1 cellular context compared by ENCODE assay signal in the genomic region with DNA sequence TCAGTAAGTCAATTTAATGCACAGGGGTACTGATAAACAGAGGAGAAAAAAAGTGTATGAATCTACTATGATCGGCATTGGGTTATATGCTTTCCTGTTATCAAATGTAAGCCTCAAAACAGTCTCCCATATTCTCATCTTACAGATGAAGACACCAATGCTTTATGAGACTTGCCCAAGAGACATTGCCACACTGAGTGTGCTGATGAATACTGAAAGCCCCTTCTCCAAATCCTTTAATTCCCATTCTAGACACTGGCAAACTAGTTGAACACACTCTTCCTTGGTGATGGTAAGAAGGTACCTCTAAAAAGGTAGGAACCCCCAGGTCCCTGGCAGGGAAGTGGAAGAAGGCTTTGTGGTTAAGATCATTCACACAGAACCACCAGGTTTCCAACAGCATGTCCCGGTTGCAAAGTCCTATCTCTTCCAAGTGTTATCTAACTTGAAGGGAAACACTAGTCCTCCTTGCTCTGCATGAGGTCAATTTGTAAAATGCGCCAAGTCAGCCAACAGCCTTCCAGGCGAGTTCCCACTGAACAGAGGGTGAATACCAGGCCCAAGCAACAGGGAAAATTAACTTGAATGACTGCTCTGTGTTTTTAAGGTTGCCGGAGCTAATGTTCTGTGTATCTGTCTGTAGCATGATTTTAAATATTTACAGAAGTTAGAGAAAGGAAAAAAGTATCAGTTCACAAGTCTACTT.
TF ChIP-seq lines count a peak whose summit lies in the region.

No MANE protein-coding gene starts in this region.

TF ChIP-seq in WTC11, 78 proteins besides CTCF, POLR2A, EP300 and RAD21 (continued from another document):
- no peak for TF ChIP-seq ZNF219 (CRISPR knock-in tag; IDR thresholded peaks at IDR 0.05; ENCODE audit: borderline replicate concordance)
- TF ChIP-seq IRF2 (CRISPR knock-in tag; IDR thresholded peaks at IDR 0.05; ENCODE audit: borderline replicate concordance, low read depth) = no peak
- TF ChIP-seq, protein P1, sequence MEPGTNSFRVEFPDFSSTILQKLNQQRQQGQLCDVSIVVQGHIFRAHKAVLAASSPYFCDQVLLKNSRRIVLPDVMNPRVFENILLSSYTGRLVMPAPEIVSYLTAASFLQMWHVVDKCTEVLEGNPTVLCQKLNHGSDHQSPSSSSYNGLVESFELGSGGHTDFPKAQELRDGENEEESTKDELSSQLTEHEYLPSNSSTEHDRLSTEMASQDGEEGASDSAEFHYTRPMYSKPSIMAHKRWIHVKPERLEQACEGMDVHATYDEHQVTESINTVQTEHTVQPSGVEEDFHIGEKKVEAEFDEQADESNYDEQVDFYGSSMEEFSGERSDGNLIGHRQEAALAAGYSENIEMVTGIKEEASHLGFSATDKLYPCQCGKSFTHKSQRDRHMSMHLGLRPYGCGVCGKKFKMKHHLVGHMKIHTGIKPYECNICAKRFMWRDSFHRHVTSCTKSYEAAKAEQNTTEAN (CRISPR knock-in tag; IDR thresholded peaks at IDR 0.05) = no peak
- no peak for TF ChIP-seq TEAD4 (CRISPR knock-in tag; IDR thresholded peaks at IDR 0.05)
- TF ChIP-seq SMAD4 (CRISPR knock-in tag; IDR thresholded peaks at IDR 0.05) = no peak
- no peak for TF ChIP-seq FOXJ3 (CRISPR knock-in tag; IDR thresholded peaks at IDR 0.05; ENCODE audit: borderline replicate concordance)
- no peak for TF ChIP-seq CREM (CRISPR knock-in tag; IDR thresholded peaks at IDR 0.05)
- TF ChIP-seq, protein P2, sequence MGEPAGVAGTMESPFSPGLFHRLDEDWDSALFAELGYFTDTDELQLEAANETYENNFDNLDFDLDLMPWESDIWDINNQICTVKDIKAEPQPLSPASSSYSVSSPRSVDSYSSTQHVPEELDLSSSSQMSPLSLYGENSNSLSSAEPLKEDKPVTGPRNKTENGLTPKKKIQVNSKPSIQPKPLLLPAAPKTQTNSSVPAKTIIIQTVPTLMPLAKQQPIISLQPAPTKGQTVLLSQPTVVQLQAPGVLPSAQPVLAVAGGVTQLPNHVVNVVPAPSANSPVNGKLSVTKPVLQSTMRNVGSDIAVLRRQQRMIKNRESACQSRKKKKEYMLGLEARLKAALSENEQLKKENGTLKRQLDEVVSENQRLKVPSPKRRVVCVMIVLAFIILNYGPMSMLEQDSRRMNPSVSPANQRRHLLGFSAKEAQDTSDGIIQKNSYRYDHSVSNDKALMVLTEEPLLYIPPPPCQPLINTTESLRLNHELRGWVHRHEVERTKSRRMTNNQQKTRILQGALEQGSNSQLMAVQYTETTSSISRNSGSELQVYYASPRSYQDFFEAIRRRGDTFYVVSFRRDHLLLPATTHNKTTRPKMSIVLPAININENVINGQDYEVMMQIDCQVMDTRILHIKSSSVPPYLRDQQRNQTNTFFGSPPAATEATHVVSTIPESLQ (CRISPR knock-in tag; IDR thresholded peaks at IDR 0.05) = no peak
